Comparison of ENCODE assay signal across 9 cellular contexts in genomic region chr20:63911171-63911570, GRCh38. TPM values are rescaled to one million over a fixed set of nuclear protein-coding genes. Genes with fewer than 3 reads are reported as not detected.
A peak's percentile ranks its signal among the peaks of the same experiment; 100 is the strongest.
DNase-seq lines count a peak whose midpoint lies in the region; ATAC-seq and TF ChIP-seq lines count a peak whose summit lies in the region.
"Had no signal": no experiment of that assay in that cellular context is flagged by ENCODE, and none has a peak within 500 bp of the region (broad histone marks: within the 10 kb centered on the region; RNA-seq: fewer than 3 reads in every experiment).

No MANE protein-coding gene starts in this region.

- H3K27me3 ChIP-seq in mammary epithelial cell (ENCODE audit: insufficient read depth, low read length) = no peaks in the 10 kb centered on the region
- no peaks in the 10 kb centered on the region for H3K27me3 ChIP-seq in mucosa of stomach (ENCODE audit: control insufficient read depth, insufficient read depth, low read length)

- DNase-seq in AG10803 (ENCODE audit: low read depth) = peak; percentile 44
- peak; percentile 38 for DNase-seq in HT1080 (ENCODE audit: low read depth)
- peak; percentile 99 for DNase-seq in mammary epithelial cell
- no peak for DNase-seq in ecto neural progenitor cell (ENCODE audit: low spot score)
- DNase-seq in stimulated activated naive CD8-positive, alpha-beta T cell treated with anti-CD3 and anti-CD28 coated beads, Interleukin-15, amount 100 ng/mL, for 72 hours = no peak
- DNase-seq in DMS 273 treated with DMSO at 0.1 percent for 48 hours (lab: John Stamatoyannopoulos, UW) = no peak
- no peak for DNase-seq in GOT3 (lab: John Stamatoyannopoulos, UW)
- DNase-seq: NCI-H524 treated with DMSO at 0.1 percent for 48 hours had no signal

- CTCF ChIA-PET in mammary epithelial cell (lab: Charles Lee; ENCODE audit: low non-redundant PET) = no interaction called here

- H3K27me3 Mint-ChIP-seq in stimulated activated naive CD8-positive, alpha-beta T cell treated with anti-CD3 and anti-CD28 coated beads, Interleukin-15, amount 100 ng/mL, for 72 hours = no peaks in the 10 kb centered on the region

- H3K4me1 ChIP-seq in mammary epithelial cell (ENCODE audit: insufficient read depth, low read length) = peaks cover 35% of the 10 kb centered on the region
- H3K4me1 ChIP-seq in mucosa of stomach (ENCODE audit: control insufficient read depth, insufficient read depth, low read length) = peaks cover 56% of the 10 kb centered on the region

- intact Hi-C loops in mammary epithelial cell (cut with micrococcal nuclease) = loop anchor here (1.0 to 2.0 kb wide), 2 partner anchors 14 to 44 kb away; no protein-coding TSS in a partner anchor

- H3K79me2 ChIP-seq in mammary epithelial cell (ENCODE audit: insufficient read depth, low read length) = peaks cover 95% of the 10 kb centered on the region

- H3K9me3 ChIP-seq in mammary epithelial cell (replicated peaks; ENCODE audit: insufficient read depth, low read length) (no peaks in the 10 kb centered on the region), mucosa of stomach (ENCODE audit: control insufficient read depth, low read length) (no peaks in the 10 kb centered on the region)

- WGBS in mammary epithelial cell (ENCODE audit: low coverage, missing lambda C conversion rate) = under 1% methylated on average over 11 of the region's 11 CpGs

- peak overlapping the region in 1 of 2 donors; percentile 55 for H3K27ac Mint-ChIP-seq in stimulated activated naive CD8-positive, alpha-beta T cell treated with anti-CD3 and anti-CD28 coated beads, Interleukin-15, amount 100 ng/mL, for 72 hours

- peak overlapping the region; percentile 70 for H3K27ac ChIP-seq in mammary epithelial cell (ENCODE audit: insufficient read depth, low read depth, low read length)

- dilution Hi-C loops in mammary epithelial cell (cut with HindIII; ENCODE audit: low sequenced_read_pairs) = no loop called here

- H3K4me1 Mint-ChIP-seq in stimulated activated naive CD8-positive, alpha-beta T cell treated with anti-CD3 and anti-CD28 coated beads, Interleukin-15, amount 100 ng/mL, for 72 hours = peaks cover 52% of the 10 kb centered on the region

- H2AFZ ChIP-seq in mammary epithelial cell (ENCODE audit: low read depth, low read length) = no peak overlapping the region

- BruUV-seq in mammary epithelial cell (replicated peaks; lab: Mats Ljungman, UMichigan) = TSS peak; percentile 34

- H4K20me1 ChIP-seq in mammary epithelial cell (ENCODE audit: insufficient read depth, low read length) = no peaks in the 10 kb centered on the region

- in situ Hi-C loops in mammary epithelial cell (cut with MboI; ENCODE audit: low sequenced_read_pairs in 2 of 2) = no loop called here

- H3K4me3 Mint-ChIP-seq in stimulated activated naive CD8-positive, alpha-beta T cell treated with anti-CD3 and anti-CD28 coated beads, Interleukin-15, amount 100 ng/mL, for 72 hours = peak overlapping the region in 1 of 2 donors; percentile 21

- H3K36me3 ChIP-seq in mammary epithelial cell (ENCODE audit: insufficient read depth, low read length) = peaks cover 2% of the 10 kb centered on the region
- H3K36me3 ChIP-seq in mucosa of stomach (ENCODE audit: control insufficient read depth, insufficient read depth, low read length) = no peaks in the 10 kb centered on the region

- peak overlapping the region; percentile 5; the same call in 1 of the 2 replicates for H3K4me3 ChIP-seq in AG10803 (ENCODE audit: low read length)
- peak overlapping the region in 2 of 3 experiments; percentile 15 to 27 for H3K4me3 ChIP-seq in mammary epithelial cell (replicated peaks in 1 of 3; ENCODE audit: insufficient read depth in 1 of 3, low read depth in 2 of 3, low read length in 3 of 3)
- H3K4me3 ChIP-seq in mucosa of stomach (ENCODE audit: low read length) = no peak overlapping the region

- H3K4me2 ChIP-seq in mammary epithelial cell (ENCODE audit: insufficient read depth, low read depth, low read length) = peak overlapping the region; percentile 94

- H3K9ac ChIP-seq in mammary epithelial cell (ENCODE audit: insufficient read depth, low read length) = peak overlapping the region; percentile 21
- H3K9ac ChIP-seq in mucosa of stomach (ENCODE audit: low read length) = peak overlapping the region; percentile 33

- no peaks in the 10 kb centered on the region for H3K9me3 Mint-ChIP-seq in stimulated activated naive CD8-positive, alpha-beta T cell treated with anti-CD3 and anti-CD28 coated beads, Interleukin-15, amount 100 ng/mL, for 72 hours

- no peak for ATAC-seq in stimulated activated naive CD8-positive, alpha-beta T cell treated with anti-CD3 and anti-CD28 coated beads, Interleukin-15, amount 100 ng/mL, for 72 hours

- TF ChIP-seq CTCF in AG10803 (conservative IDR thresholded peaks at IDR 0.05; ENCODE audit: low read length) (no peak), mammary epithelial cell (conservative IDR thresholded peaks at IDR 0.05 in 1 of 2, IDR thresholded peaks at IDR 0.05 in 1 of 2; ENCODE audit: extremely low read depth in 1 of 2, insufficient read depth in 1 of 2, low read depth in 1 of 2, low read length in 2 of 2) (no peak)

RNA-seq across cellular contexts. Expression of gene DNAJC5, which starts 16.2 kb away (rescaled TPM):
- 51.4 and 60.0 TPM in 2 replicates for total RNA-seq in HT1080 (2014; rRNA removed; shearing (Covaris generic))
- 25.7 and 28.9 TPM in 2 replicates for polyA plus RNA-seq in HT1080 (2015; cell fraction: cytosol; rRNA removed)
- 35.5 and 36.6 TPM in 2 replicates for polyA plus RNA-seq in HT1080 (2015; cell fraction: nucleus; rRNA removed)
- total RNA-seq in mammary epithelial cell = 10 to 100 TPM; 77.0 to 78.7 TPM
- polyA plus RNA-seq in mammary epithelial cell = 54.8 TPM
- 106 TPM for polyA minus RNA-seq in mammary epithelial cell

RNA-seq across cellular contexts. Expression of gene UCKL1, which starts 45.0 kb away (rescaled TPM):
- 17.1 and 26.0 TPM in 2 replicates for total RNA-seq in HT1080 (2014; rRNA removed; shearing (Covaris generic))
- 15.1 and 15.5 TPM in 2 replicates for polyA plus RNA-seq in HT1080 (2015; cell fraction: cytosol; rRNA removed)
- polyA plus RNA-seq in HT1080 (2015; cell fraction: nucleus; rRNA removed) = 38.9 and 51.3 TPM in 2 replicates
- 10 to 100 TPM; 28.5 to 34.3 TPM for total RNA-seq in mammary epithelial cell
- 37.0 TPM for polyA plus RNA-seq in mammary epithelial cell
- polyA minus RNA-seq in mammary epithelial cell = 17.7 TPM

RNA-seq across cellular contexts. Expression of gene TPD52L2, which starts 46.1 kb away (rescaled TPM):
- 119 and 120 TPM in 2 replicates for total RNA-seq in HT1080 (2014; rRNA removed; shearing (Covaris generic))
- 172 and 187 TPM in 2 replicates for polyA plus RNA-seq in HT1080 (2015; cell fraction: cytosol; rRNA removed)
- 110 and 132 TPM in 2 replicates for polyA plus RNA-seq in HT1080 (2015; cell fraction: nucleus; rRNA removed)
- 100 to 1,000 TPM; 122 to 150 TPM for total RNA-seq in mammary epithelial cell
- 157 TPM for polyA plus RNA-seq in mammary epithelial cell
- 115 TPM for polyA minus RNA-seq in mammary epithelial cell

RNA-seq across cellular contexts. Expression of gene ABHD16B, which starts 49.9 kb away (rescaled TPM):
- total RNA-seq in HT1080 (2014; rRNA removed; shearing (Covaris generic)) = not detected in 2 replicates
- polyA plus RNA-seq in HT1080 (2015; cell fraction: cytosol; rRNA removed) = not detected in 2 replicates
- polyA plus RNA-seq in HT1080 (2015; cell fraction: nucleus; rRNA removed) = not detected in 2 replicates
- total RNA-seq in mammary epithelial cell = not detected
- not detected for polyA plus RNA-seq in mammary epithelial cell
- polyA minus RNA-seq in mammary epithelial cell = not detected

RNA-seq across cellular contexts. Expression of gene ZNF512B, which starts 58.6 kb away (rescaled TPM):
- 16.4 and 18.7 TPM in 2 replicates for total RNA-seq in HT1080 (2014; rRNA removed; shearing (Covaris generic))
- polyA plus RNA-seq in HT1080 (2015; cell fraction: cytosol; rRNA removed) = 7.4 and 8.9 TPM in 2 replicates
- polyA plus RNA-seq in HT1080 (2015; cell fraction: nucleus; rRNA removed) = 26.5 and 28.2 TPM in 2 replicates
- 10 to 100 TPM in 1 of 2 donors, 1 to 10 TPM in 1; 9.2 to 17.2 TPM for total RNA-seq in mammary epithelial cell
- polyA plus RNA-seq in mammary epithelial cell = 3.2 TPM
- polyA minus RNA-seq in mammary epithelial cell = 3.9 TPM

Comparison
In these comparisons a context has a peak if more than half of its experiments do, and no peak if none do; other contexts are left out.
1. DNase-seq: peak in AG10803 (single experiment), HT1080 (single experiment) and mammary epithelial cell (single experiment); none in ecto neural progenitor cell (single experiment), stimulated activated naive CD8-positive, alpha-beta T cell treated with anti-CD3 and anti-CD28 coated beads, Interleukin-15, amount 100 ng/mL, for 72 hours (0 of 2), DMS 273 treated with DMSO at 0.1 percent for 48 hours (single experiment) and GOT3 (single experiment).